In the genomic region with DNA sequence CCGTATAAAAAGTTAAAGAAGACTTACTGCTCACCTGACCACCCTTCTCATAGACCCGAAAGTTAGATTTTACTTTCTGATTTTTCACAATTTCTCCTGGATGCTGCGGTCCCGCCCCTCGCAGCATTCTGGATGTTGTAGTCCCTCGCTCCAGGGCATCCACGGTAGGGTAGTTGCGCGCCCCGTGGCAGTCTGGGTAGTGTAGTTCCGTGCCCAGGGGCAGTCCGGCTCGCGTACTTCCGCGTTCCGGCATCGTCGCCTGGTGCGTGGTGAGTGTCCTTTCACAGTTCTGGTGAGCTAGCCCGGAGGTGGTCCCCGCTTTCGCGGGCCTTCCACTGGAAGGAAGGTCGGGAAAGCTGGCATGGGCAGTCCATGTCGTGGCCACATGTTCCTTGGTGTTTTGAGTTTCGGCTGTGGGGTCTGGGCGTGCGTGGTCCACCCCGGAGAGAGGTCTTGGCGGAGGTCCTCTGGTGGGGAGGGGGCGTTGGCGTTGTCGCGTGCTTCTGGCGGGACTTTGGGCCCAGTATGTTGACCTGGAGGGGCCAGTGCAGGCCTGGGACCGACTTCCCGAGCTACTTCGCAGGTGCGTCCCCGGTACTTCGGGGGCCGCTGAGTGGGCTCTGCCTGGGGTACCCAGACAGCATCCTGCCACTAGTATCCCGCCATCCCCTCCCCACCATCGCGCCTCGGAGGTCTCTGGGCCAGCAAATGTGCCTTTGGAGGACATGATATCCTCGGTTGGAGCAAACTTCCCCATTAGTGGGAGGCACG, we compare ENCODE assay signal across 8 cellular contexts. TPM values are rescaled to one million over a fixed set of nuclear protein-coding genes. Genes with fewer than 3 reads are reported as not detected.
DNase-seq lines count a peak whose midpoint lies in the region; ATAC-seq and TF ChIP-seq lines count a peak whose summit lies in the region.

A gene (plus strand): TSS at position 222 of the 771 bp plus-strand sequence. CDS start 19,515 bp downstream, outside the sequence.

- peak; percentile 99 for ATAC-seq in omental fat pad (ENCODE audit: low FRiP score)
- peak; percentile 53 for ATAC-seq in thoracic aorta (ENCODE audit: insufficient number of reproducible peaks, low FRiP score, low read depth)

- peak within 1 kb of the TSS; percentile 85 for H3K9ac ChIP-seq in MM.1S (ENCODE audit: low read length)

- TF ChIP-seq CTCF in MM.1S (IDR thresholded peaks at IDR 0.05; ENCODE audit: low read length) (no peak), omental fat pad (IDR thresholded peaks at IDR 0.05) (no peak), thoracic aorta (IDR thresholded peaks at IDR 0.05) (peak; percentile 6)

- H2AFZ ChIP-seq in MM.1S (ENCODE audit: low read length) = peak within 1 kb of the TSS; percentile 98

- H3K4me3 ChIP-seq in MM.1S (ENCODE audit: low read length) = peak within 1 kb of the TSS; percentile 98
- H3K4me3 ChIP-seq in thoracic aorta = peak within 1 kb of the TSS; percentile 83

- H3K36me3 ChIP-seq in MM.1S (replicated peaks; ENCODE audit: insufficient read depth, low read length) (no peaks in the 10 kb centered on the region), thoracic aorta (no peaks in the 10 kb centered on the region)

- H3K4me1 ChIP-seq in MM.1S (ENCODE audit: low read length) (no peaks in the 10 kb centered on the region), thoracic aorta (ENCODE audit: control insufficient read depth in 1 of 2, low read depth in 2 of 2) (peaks cover 9 to 10% of the 10 kb centered on the region in 2 donors)

- no peaks in the 10 kb centered on the region for H3K9me2 ChIP-seq in MM.1S (replicated peaks; ENCODE audit: insufficient read depth, low read length)

- H3F3A ChIP-seq in MM.1S (ENCODE audit: insufficient read depth, low read length) = no peaks in the 10 kb centered on the region

- H3K79me2 ChIP-seq in MM.1S (ENCODE audit: low read length) = peaks cover 26% of the 10 kb centered on the region

- peaks cover 12% of the 10 kb centered on the region; the same call in 1 of the 2 replicates for H3K27me3 ChIP-seq in MM.1S (replicated peaks; ENCODE audit: insufficient read depth, low read length)
- H3K27me3 ChIP-seq in thoracic aorta (replicated peaks; ENCODE audit: insufficient read depth) = no peaks in the 10 kb centered on the region

- peak within 1 kb of the TSS; percentile 92 for H3K4me2 ChIP-seq in MM.1S (ENCODE audit: low read depth, low read length)

- H3K27ac ChIP-seq in MM.1S (ENCODE audit: low read length) = no peak within 1 kb of the TSS
- H3K27ac ChIP-seq in thoracic aorta = peak within 1 kb of the TSS; percentile 35 to 40

- peak; percentile 46 for DNase-seq in GF-D8 (lab: John Stamatoyannopoulos, UW)
- DNase-seq in HCEC 1CT = peak; percentile 90
- DNase-seq in MM.1S = peak; percentile 91
- DNase-seq in SK-N-DZ (ENCODE audit: low spot score) = peak; percentile 83
- DNase-seq in activated naive CD4-positive, alpha-beta T cell treated with anti-CD3 and anti-CD28 coated beads, Interleukin-2, amount 50 U/mL, for 16 hours = peak; percentile 88
- DNase-seq in glomerular visceral epithelial cell (ENCODE audit: extremely low spot score) = peak; percentile 88
- DNase-seq in omental fat pad (ENCODE audit: low spot score) = peak; percentile 83
- peak; percentile 76 for DNase-seq in thoracic aorta (ENCODE audit: low spot score)

- H4K20me1 ChIP-seq in MM.1S (ENCODE audit: insufficient read depth, low read length) = no peaks in the 10 kb centered on the region

- H3K9me3 ChIP-seq in MM.1S (replicated peaks; ENCODE audit: insufficient read depth, low read length) = no peaks in the 10 kb centered on the region
- H3K9me3 ChIP-seq in thoracic aorta = no peaks in the 10 kb centered on the region

RNA-seq across cellular contexts. Expression of the gene that starts here (rescaled TPM):
- 7.4 and 11.7 TPM in 2 replicates for polyA plus RNA-seq in SK-N-DZ (2014; cell fraction: cytosol; rRNA removed)
- 20.4 and 23.7 TPM in 2 replicates for polyA plus RNA-seq in SK-N-DZ (2014; cell fraction: nucleus; rRNA removed)
- 10 to 100 TPM in 2 of 4 donors, 1 to 10 TPM in 2; 1.9 to 18.6 (median 10.3) TPM for total RNA-seq in omental fat pad
- 10 to 100 TPM in 1 of 2 donors, 1 to 10 TPM in 1; 6.6 to 11.9 TPM for total RNA-seq in thoracic aorta
